In genomic region chr4:120918092-120918491, GRCh38 we compare ENCODE assay signal across 25 cellular contexts.
"Had no signal": no experiment of that assay in that cellular context is flagged by ENCODE, and none has a peak within 500 bp of the region (broad histone marks: within the 10 kb centered on the region; RNA-seq: fewer than 3 reads in every experiment).

No MANE protein-coding gene starts in this region.

- H3K9me3 Mint-ChIP-seq: effector memory CD8-positive, alpha-beta T cell; mesothelial cell of epicardium; natural killer cell treated with Interleukin-12 subunit alpha and Interleukin-12 subunit beta and Interleukin-15 and Interleukin-18, amount 100 ng/mL, for 72 hours; neural crest cell; type B pancreatic cell had no signal

- H3K4me3 Mint-ChIP-seq: effector memory CD8-positive, alpha-beta T cell; mesothelial cell of epicardium; naive B cell; natural killer cell treated with Interleukin-12 subunit alpha and Interleukin-12 subunit beta and Interleukin-15 and Interleukin-18, amount 100 ng/mL, for 72 hours; neural crest cell; stimulated activated memory B cell treated with anti-CD40 and anti-IgM and Interleukin-4, amounts not matched to agents 10 μg/mL and 1 μg/mL and 100 μg/mL, for 72 hours; type B pancreatic cell had no signal

- H3K36me3 Mint-ChIP-seq: natural killer cell treated with Interleukin-12 subunit alpha and Interleukin-12 subunit beta and Interleukin-15 and Interleukin-18, amount 100 ng/mL, for 72 hours; stimulated activated memory B cell treated with anti-CD40 and anti-IgM and Interleukin-4, amounts not matched to agents 10 μg/mL and 1 μg/mL and 100 μg/mL, for 72 hours; type B pancreatic cell had no signal

- H3K27me3 Mint-ChIP-seq: type B pancreatic cell had no signal

- H3K9me3 ChIP-seq: esophagus squamous epithelium, heart right ventricle, lower lobe of right lung, mucosa of descending colon, neutrophil, pancreas, spleen, testis, tibial artery had no signal

- FAIRE-seq: kidney, pancreas had no signal

- H3K36me3 ChIP-seq: esophagus squamous epithelium, lower lobe of right lung, neutrophil, pancreas, spleen had no signal

- DNase-seq: cerebellar nuclear complex; cortex of kidney; effector memory CD8-positive, alpha-beta T cell; esophagus squamous epithelium; foreskin melanocyte; glutamatergic neuron; lower lobe of right lung; naive B cell; retina; spleen; stimulated activated CD4-positive, alpha-beta T cell treated with anti-CD3 and anti-CD28 coated beads, Interleukin-4, amount 100 ng/mL, for 4 hours; stimulated activated naive CD8-positive, alpha-beta T cell treated with anti-CD3 and anti-CD28 coated beads, Interleukin-15, Interleukin-2, amounts not matched to agents 100 U/mL and 50 U/mL, for 24 hours; tibial artery had no signal

- H3K4me3 ChIP-seq: esophagus squamous epithelium, heart right ventricle, lower lobe of right lung, mucosa of descending colon, pancreas, skin epidermis, spleen, testis, tibial artery had no signal

- H3K27ac ChIP-seq: esophagus squamous epithelium, lower lobe of right lung, neutrophil, spleen, testis, tibial artery had no signal

- H3K27me3 ChIP-seq: pancreas, testis, tibial artery had no signal

- ATAC-seq: effector memory CD8-positive, alpha-beta T cell; lower lobe of right lung; mucosa of descending colon; natural killer cell treated with Interleukin-12 subunit alpha and Interleukin-12 subunit beta and Interleukin-15 and Interleukin-18, amount 100 ng/mL, for 72 hours; stimulated activated memory B cell treated with anti-CD40 and anti-IgM and Interleukin-4, amounts not matched to agents 10 μg/mL and 1 μg/mL and 100 μg/mL, for 72 hours; stimulated activated naive CD8-positive, alpha-beta T cell treated with anti-CD3 and anti-CD28 coated beads, Interleukin-15, Interleukin-2, amounts not matched to agents 100 U/mL and 50 U/mL, for 24 hours had no signal

- H3K27ac Mint-ChIP-seq: effector memory CD8-positive, alpha-beta T cell; mesothelial cell of epicardium; naive B cell; natural killer cell treated with Interleukin-12 subunit alpha and Interleukin-12 subunit beta and Interleukin-15 and Interleukin-18, amount 100 ng/mL, for 72 hours; stimulated activated memory B cell treated with anti-CD40 and anti-IgM and Interleukin-4, amounts not matched to agents 10 μg/mL and 1 μg/mL and 100 μg/mL, for 72 hours; type B pancreatic cell had no signal
